Comparison of ENCODE assay signal across 12 cellular contexts in genomic region chr21:44305691-44306090, GRCh38. TPM values are rescaled to one million over a fixed set of nuclear protein-coding genes. Genes with fewer than 3 reads are reported as not detected.
"Had no signal": no experiment of that assay in that cellular context is flagged by ENCODE, and none has a peak within 500 bp of the region (broad histone marks: within the 10 kb centered on the region; RNA-seq: fewer than 3 reads in every experiment).

No MANE protein-coding gene starts in this region.

- DNase-seq: central memory CD4-positive, alpha-beta T cell; cortex of kidney; pancreas had no signal

- H3K27me3 ChIP-seq: pancreas, stomach, thyroid gland, vagina had no signal

- H3K27ac ChIP-seq: pancreas, thyroid gland, vagina had no signal

- H3K9me3 ChIP-seq: pancreas, stomach, thyroid gland, vagina had no signal

- H3K4me3 ChIP-seq: pancreas, stomach, thyroid gland, vagina had no signal

- FAIRE-seq: pancreas had no signal

- H3K4me3 Mint-ChIP-seq: activated CD8-positive, alpha-beta T cell treated with anti-CD3 and anti-CD28 coated beads, Interleukin-2, amount 10 ng/mL, durations not matched to agents 7 days and 5 days; activated T-helper 1 cell treated with anti-CD3 and anti-CD28 coated beads, Interleukin-12 subunit alpha, Interleukin-12 subunit beta, Interleukin-2, Interleukin-4 antibody, amounts not matched to agents 30 ng/mL and 10 ng/mL and 1 ng/mL, durations not matched to agents 14 hours and 24 hours and 36 hours; endodermal cell had no signal

- H3K36me3 ChIP-seq: pancreas, thyroid gland had no signal

- H3K9me3 Mint-ChIP-seq: activated T-helper 1 cell treated with anti-CD3 and anti-CD28 coated beads, Interleukin-12 subunit alpha, Interleukin-12 subunit beta, Interleukin-2, Interleukin-4 antibody, amounts not matched to agents 30 ng/mL and 10 ng/mL and 1 ng/mL, durations not matched to agents 14 hours and 24 hours and 36 hours; endodermal cell had no signal

- ATAC-seq: activated CD8-positive, alpha-beta T cell treated with anti-CD3 and anti-CD28 coated beads, Interleukin-2, amount 10 ng/mL, durations not matched to agents 7 days and 5 days had no signal

RNA-seq across cellular contexts. Expression of gene AIRE, which starts 20.0 kb away (rescaled TPM):
- total RNA-seq: activated CD8-positive, alpha-beta T cell treated with anti-CD3 and anti-CD28 coated beads, Interleukin-2, amount 10 ng/mL, durations not matched to agents 7 days and 5 days; activated T-helper 1 cell treated with anti-CD3 and anti-CD28 coated beads, Interleukin-12 subunit alpha, Interleukin-12 subunit beta, Interleukin-2, Interleukin-4 antibody, amounts not matched to agents 30 ng/mL and 10 ng/mL and 1 ng/mL, durations not matched to agents 14 hours and 24 hours and 36 hours; pancreas; skeletal muscle tissue had no signal
- polyA plus RNA-seq: neural cell, stomach had no signal

RNA-seq across cellular contexts. Expression of gene DNMT3L, which starts 44.0 kb away (rescaled TPM):
- total RNA-seq: activated CD8-positive, alpha-beta T cell treated with anti-CD3 and anti-CD28 coated beads, Interleukin-2, amount 10 ng/mL, durations not matched to agents 7 days and 5 days; activated T-helper 1 cell treated with anti-CD3 and anti-CD28 coated beads, Interleukin-12 subunit alpha, Interleukin-12 subunit beta, Interleukin-2, Interleukin-4 antibody, amounts not matched to agents 30 ng/mL and 10 ng/mL and 1 ng/mL, durations not matched to agents 14 hours and 24 hours and 36 hours; pancreas; skeletal muscle tissue; stomach; thyroid gland; vagina had no signal
- polyA plus RNA-seq: esophagus, neural cell, pancreas, stomach had no signal
